ENCODE assay signal across 1 cellular context in the genomic region with DNA sequence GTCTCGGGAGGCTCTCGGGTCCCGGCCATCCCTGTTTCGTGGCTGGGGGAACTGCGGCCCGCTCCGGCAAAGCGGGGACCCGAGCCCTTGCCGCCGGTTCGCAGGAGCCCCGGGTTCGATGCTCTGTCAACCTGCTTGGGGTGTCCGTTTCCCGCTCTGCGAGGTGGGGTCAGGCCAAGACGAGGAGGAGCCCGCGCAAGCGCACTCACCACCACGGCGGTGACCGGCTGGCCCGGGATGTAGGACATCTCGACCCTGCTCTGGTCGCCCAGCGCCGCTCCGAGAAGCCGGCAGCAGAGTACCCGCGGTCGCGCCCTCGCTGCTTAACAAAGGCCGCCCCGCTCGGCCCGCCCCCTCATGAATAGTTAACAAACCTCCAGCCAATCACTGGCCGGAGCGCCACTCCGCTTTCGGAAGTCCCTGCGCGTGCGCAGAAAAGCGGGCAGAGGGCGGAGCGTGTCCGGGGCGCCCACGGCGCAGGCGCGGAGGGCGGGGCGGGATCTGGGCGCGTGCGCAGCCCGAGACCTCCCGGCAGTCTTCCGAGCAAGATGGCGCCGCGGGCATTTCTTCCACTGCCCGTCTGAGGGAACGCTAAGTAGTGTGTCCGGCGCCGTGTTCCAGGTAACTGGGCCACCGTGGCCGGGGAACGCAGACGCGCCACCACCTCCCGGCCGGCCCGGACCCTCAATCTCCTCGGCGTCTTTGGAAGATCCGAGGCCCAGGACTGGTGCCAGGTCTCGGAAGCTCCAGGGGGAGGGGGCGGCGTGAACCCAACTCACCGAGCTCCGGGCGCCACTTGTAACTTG.
TF ChIP-seq lines count a peak whose summit lies in the region.

A gene (plus strand): TSS at position 534 of the 806 bp plus-strand sequence. CDS start 335 bp downstream, outside the sequence.
A gene with protein sequence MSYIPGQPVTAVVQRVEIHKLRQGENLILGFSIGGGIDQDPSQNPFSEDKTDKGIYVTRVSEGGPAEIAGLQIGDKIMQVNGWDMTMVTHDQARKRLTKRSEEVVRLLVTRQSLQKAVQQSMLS (minus strand): TSS at position 300 of the 806 bp plus-strand sequence. CDS start 52 bp downstream, at position 248.

TF ChIP-seq in GM23338, 12 proteins besides CTCF, POLR2A, EP300 and RAD21:
- TF ChIP-seq POLR2AphosphoS5 (IDR thresholded peaks at IDR 0.05; ENCODE audit: low read depth) (peak; percentile 98), STAT1 (IDR thresholded peaks at IDR 0.05; ENCODE audit: unreplicated experiment) (no peak), NANOG (IDR thresholded peaks at IDR 0.05; ENCODE audit: borderline replicate concordance) (no peak)
- TF ChIP-seq, protein P1, sequence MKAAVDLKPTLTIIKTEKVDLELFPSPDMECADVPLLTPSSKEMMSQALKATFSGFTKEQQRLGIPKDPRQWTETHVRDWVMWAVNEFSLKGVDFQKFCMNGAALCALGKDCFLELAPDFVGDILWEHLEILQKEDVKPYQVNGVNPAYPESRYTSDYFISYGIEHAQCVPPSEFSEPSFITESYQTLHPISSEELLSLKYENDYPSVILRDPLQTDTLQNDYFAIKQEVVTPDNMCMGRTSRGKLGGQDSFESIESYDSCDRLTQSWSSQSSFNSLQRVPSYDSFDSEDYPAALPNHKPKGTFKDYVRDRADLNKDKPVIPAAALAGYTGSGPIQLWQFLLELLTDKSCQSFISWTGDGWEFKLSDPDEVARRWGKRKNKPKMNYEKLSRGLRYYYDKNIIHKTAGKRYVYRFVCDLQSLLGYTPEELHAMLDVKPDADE (IDR thresholded peaks at IDR 0.05): 0 out of 2 replicates have a peak, but pooled peaks have one; percentile 35
